10 cellular contexts compared by ENCODE assay signal in genomic region chr13:98549006-98549727, GRCh38. TPM values are rescaled to one million over a fixed set of nuclear protein-coding genes. Genes with fewer than 3 reads are reported as not detected.
A peak's percentile ranks its signal among the peaks of the same experiment; 100 is the strongest.
DNase-seq lines count a peak whose midpoint lies in the region; ATAC-seq, FAIRE-seq and TF ChIP-seq lines count a peak whose summit lies in the region.
"Had no signal": no experiment of that assay in that cellular context is flagged by ENCODE, and none has a peak within 500 bp of the region (broad histone marks: within the 10 kb centered on the region; RNA-seq: fewer than 3 reads in every experiment).

No MANE protein-coding gene starts in this region.

- H3K9me3 ChIP-seq in K562 (replicated peaks; ENCODE audit: control insufficient read depth, insufficient read depth, low read depth, low read length), result no peaks in the 10 kb centered on the region
- H3K9me3 ChIP-seq in neutrophil, result no peaks in the 10 kb centered on the region

- no peak overlapping the region for H2AFZ ChIP-seq in K562 (ENCODE audit: low read depth, low read length)

- peaks cover 5% of the 10 kb centered on the region for H3K9me1 ChIP-seq in K562 (ENCODE audit: control insufficient read depth, insufficient read depth, low read length)

- H3K4me3 ChIP-seq in K562, result no peak overlapping the region
- peak overlapping the region; percentile 13 to 35 for H3K4me3 ChIP-seq in neutrophil (ENCODE audit: low read depth in 1 of 2, low read length in 1 of 2)
- H3K4me3 ChIP-seq: heart left ventricle had no signal

- peaks cover 13% of the 10 kb centered on the region for H4K20me1 ChIP-seq in K562 (replicated peaks; ENCODE audit: control insufficient read depth, insufficient read depth, low read length)

- 77% methylated on average over 7 of the region's 7 CpGs for WGBS in K562 (ENCODE audit: insufficient coverage, low coverage, missing lambda C conversion rate)

- intact Hi-C loops in K562 (cut with micrococcal nuclease), result loop anchor here (5.0 kb wide), 1 partner anchor 42 kb away; no protein-coding TSS in a partner anchor

- H3K36me3 ChIP-seq in K562 (ENCODE audit: control insufficient read depth, insufficient read depth, low read length) (peaks cover 19% of the 10 kb centered on the region; the same call in 2 of the 3 replicates), neutrophil (no peaks in the 10 kb centered on the region)

- TF ChIP-seq CTCF in K562 (IDR thresholded peaks at IDR 0.05 in 2 of 3, conservative IDR thresholded peaks at IDR 0.05 in 1 of 3; ENCODE audit: insufficient read depth in 2 of 3, low read depth in 1 of 3, low read length in 3 of 3) (no peak), neutrophil (IDR thresholded peaks at IDR 0.05) (no peak)

- CTCF ChIA-PET in K562 (lab: Yijun Ruan, JAX; ENCODE audit: low intra/inter-chr PET ratio), result no interaction called here

- H3K4me2 ChIP-seq in K562 (ENCODE audit: insufficient read depth, low read length), result no peak overlapping the region; the same call in 1 of the 2 replicates

- in situ Hi-C loops in K562 (cut with MboI), result no loop called here

- peaks cover 70% of the 10 kb centered on the region for H3K79me2 ChIP-seq in K562 (ENCODE audit: control insufficient read depth, insufficient read depth, low read length)

- TF ChIP-seq RAD21 in K562 (CRISPR knock-in tag; conservative IDR thresholded peaks at IDR 0.05 in 1 of 2, IDR thresholded peaks at IDR 0.05 in 1 of 2), result no peak

- no peak for TF ChIP-seq POLR2A in K562 (conservative IDR thresholded peaks at IDR 0.05)

- no peak overlapping the region; the same call in 2 of the 3 replicates for H3K27ac ChIP-seq in K562 (ENCODE audit: extremely low read depth, low read depth, low read length)
- peak overlapping the region; percentile 81 for H3K27ac ChIP-seq in neutrophil

- FAIRE-seq in K562 (lab: Jason Lieb, UNC), result no peak

- no TSS peak for BruUV-seq in K562 (replicated peaks; lab: Mats Ljungman, UMichigan)

- POLR2A ChIA-PET in K562 (lab: Yijun Ruan, JAX), result interaction anchor here (0.7 to 2.7 kb wide), 3 partner anchors 13 to 27 kb away, joined by 3 to 7 read pairs (median 4); no protein-coding TSS in a partner anchor

- peak; percentile 64 for ATAC-seq in K562
- ATAC-seq in GM19328 (IDR thresholded peaks at IDR 0.05; ENCODE audit: unreplicated experiment), result no peak
- ATAC-seq in HG03457 (IDR thresholded peaks at IDR 0.05; ENCODE audit: unreplicated experiment), result no peak

- H3K4me1 ChIP-seq in K562 (replicated peaks in 1 of 2; ENCODE audit: control insufficient read depth in 2 of 2, insufficient read depth in 2 of 2, low read length in 2 of 2) (peaks cover 4 to 14% of the 10 kb centered on the region in 2 experiments; a peak in 4 of 5 replicates), neutrophil (ENCODE audit: control insufficient read depth in 1 of 2, insufficient read depth in 1 of 2, low read depth in 1 of 2, low read length in 1 of 2) (peaks cover 30 to 42% of the 10 kb centered on the region in 2 experiments)

- peak; percentile 97 for DNase-seq in ELR (ENCODE audit: low read depth)
- peak; percentile 10 for DNase-seq in KG1 (lab: John Stamatoyannopoulos, UW)
- DNase-seq in K562 (ENCODE audit: extremely low read depth in 1 of 4, low spot score in 3 of 4), result no peak
- DNase-seq in NCI-H1417 (lab: John Stamatoyannopoulos, UW), result no peak
- no peak for DNase-seq in stimulated activated CD4-positive, alpha-beta T cell treated with anti-CD3 and anti-CD28 coated beads, Interleukin-4, amount 100 ng/mL, for 1 hour
- DNase-seq: activated CD4-positive, alpha-beta T cell treated with anti-CD3 and anti-CD28 coated beads, Interleukin-2, amount 50 U/mL, for 1 hour; heart left ventricle had no signal

- no peak overlapping the region for H3K9ac ChIP-seq in K562 (ENCODE audit: insufficient read depth in 1 of 2, low read depth in 2 of 2, low read length in 2 of 2)

- no peak for TF ChIP-seq EP300 in K562 (IDR thresholded peaks at IDR 0.05; ENCODE audit: low read length)

- no peaks in the 10 kb centered on the region for H3K27me3 ChIP-seq in K562 (ENCODE audit: control insufficient read depth in 2 of 2, insufficient read depth in 2 of 2, low read length in 2 of 2)
- no peaks in the 10 kb centered on the region for H3K27me3 ChIP-seq in neutrophil
- H3K27me3 ChIP-seq: heart left ventricle had no signal

TF ChIP-seq in K562, 482 proteins besides CTCF, POLR2A, EP300 and RAD21:
- TF ChIP-seq NR4A1 (CRISPR knock-in tag; IDR thresholded peaks at IDR 0.05), result no peak
- no peak for TF ChIP-seq NR4A1 (tag; IDR thresholded peaks at IDR 0.05)
- no peak for TF ChIP-seq SP1 (CRISPR knock-in tag; IDR thresholded peaks at IDR 0.05)
- no peak for TF ChIP-seq CEBPG (CRISPR knock-in tag; IDR thresholded peaks at IDR 0.05)
- peak in 1 of 2 experiments; percentile 63; a peak in 2 of 4 replicates for TF ChIP-seq CEBPG (tag; conservative IDR thresholded peaks at IDR 0.05 in 1 of 2, IDR thresholded peaks at IDR 0.05 in 1 of 2)
- TF ChIP-seq ATF3 (IDR thresholded peaks at IDR 0.05), result no peak
- TF ChIP-seq ATF3 (CRISPR knock-in tag; conservative IDR thresholded peaks at IDR 0.05), result no peak
- no peak for TF ChIP-seq YBX1 (IDR thresholded peaks at IDR 0.05)
- TF ChIP-seq ZNF121 (CRISPR knock-in tag; conservative IDR thresholded peaks at IDR 0.05), result no peak
- no peak for TF ChIP-seq ARNT (IDR thresholded peaks at IDR 0.05)
- peak; percentile 22; the same call in 1 of the 2 replicates for TF ChIP-seq CEBPB (tag; IDR thresholded peaks at IDR 0.05)
TF ChIP-seq in K562: peak in this region for 2.

RNA-seq across cellular contexts. Expression of gene STK24, which starts 27.7 kb away (rescaled TPM):
- 26.2 and 51.3 TPM in 2 replicates for total RNA-seq in K562 (2011; cell fraction: chromatin; rRNA removed; ENCODE audit: low replicate concordance)
- total RNA-seq in K562 (2011; cell fraction: nucleolus; rRNA removed), result 14.5 and 15.4 TPM in 2 replicates
- total RNA-seq in K562 (2011; cell fraction: nucleoplasm; rRNA removed), result 25.6 and 40.1 TPM in 2 replicates
- 26.0 and 29.1 TPM in 2 replicates for total RNA-seq in K562 (2014; rRNA removed)
- total RNA-seq in K562 (2014; rRNA removed; fragmentation: Illumina TruSeq; extraction: Trizol), result 44.1 and 50.8 TPM in 2 replicates
- 40.2 and 42.6 TPM in 2 replicates for total RNA-seq in K562 (2015; rRNA removed; fragmentation: Illumina TruSeq; extraction: Trizol)
- total RNA-seq in K562 (2021), result 46.8 and 57.6 TPM in 2 replicates
- 21.4 and 25.5 TPM in 2 replicates for polyA plus RNA-seq in K562 (2011; rRNA removed)
- polyA plus RNA-seq in K562 (2011; cell fraction: cytosol; rRNA removed), result 14.8 and 23.6 TPM in 2 replicates
- 26.9 and 31.8 TPM in 2 replicates for polyA plus RNA-seq in K562 (2011; cell fraction: nucleus; rRNA removed)
- polyA plus RNA-seq in K562 (2012), result 39.0 and 50.4 TPM in 2 replicates
- 69.9 and 78.4 TPM in 2 replicates for polyA plus RNA-seq in K562 (2014; fragmentation: Illumina TruSeq; extraction: Trizol)
- 1 to 10 TPM; 3.8 to 5.9 TPM for polyA plus RNA-seq in K562 (2014; fragmentation: Nextera tagmentation; extraction: Ambion mirVana)
- 28.2 and 29.6 TPM in 2 replicates for polyA plus RNA-seq in K562 (2014; rRNA removed)
- polyA minus RNA-seq in K562 (2011; rRNA and poly(A)+ RNA removed), result 19.6 and 23.0 TPM in 2 replicates
- polyA minus RNA-seq in K562 (2011; cell fraction: cytosol; rRNA and poly(A)+ RNA removed), result 16.8 and 18.7 TPM in 2 replicates
- 11.0 and 12.4 TPM in 2 replicates for polyA minus RNA-seq in K562 (2011; cell fraction: nucleus; rRNA and poly(A)+ RNA removed)

Comparison
In these comparisons a context has a peak if more than half of its experiments do, and no peak if none do; other contexts are left out.
1. DNase-seq: peak in ELR (single experiment) and KG1 (single experiment); none in K562 (0 of 4), NCI-H1417 (0 of 3) and stimulated activated CD4-positive, alpha-beta T cell treated with anti-CD3 and anti-CD28 coated beads, Interleukin-4, amount 100 ng/mL, for 1 hour (single experiment).